9 cellular contexts compared by ENCODE assay signal in the genomic region with DNA sequence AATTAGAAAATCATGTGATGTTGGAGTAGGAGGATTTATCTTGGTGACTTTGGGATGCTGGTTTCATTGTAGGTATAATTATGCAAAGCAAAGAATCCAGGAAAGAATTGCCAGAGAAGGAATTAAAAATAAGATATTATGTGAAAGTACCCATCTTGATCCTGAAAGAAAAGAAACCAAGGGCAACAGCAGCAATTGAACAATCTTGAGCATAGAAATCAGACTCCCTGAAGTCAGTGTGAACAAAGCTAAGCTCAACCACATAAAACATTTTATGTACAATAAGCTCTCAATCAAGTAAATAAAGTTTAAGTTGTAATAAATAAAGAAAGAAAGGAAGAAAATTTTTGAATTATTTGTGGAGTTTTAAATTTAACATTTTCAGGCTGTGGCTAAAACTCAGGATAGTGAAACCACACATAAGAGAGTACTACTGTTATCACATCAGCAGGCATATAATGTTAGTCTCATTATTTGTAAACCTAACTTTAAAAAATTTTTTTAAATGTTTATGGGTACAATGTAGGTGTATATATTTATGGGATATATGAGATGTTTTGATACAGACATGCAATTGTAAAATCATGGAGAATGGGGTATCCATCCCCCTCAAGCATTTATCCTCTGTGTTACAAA. TPM values are rescaled to one million over a fixed set of nuclear protein-coding genes. Genes with fewer than 3 reads are reported as not detected.
DNase-seq lines count a peak whose midpoint lies in the region; ATAC-seq and TF ChIP-seq lines count a peak whose summit lies in the region.
"Had no signal": no experiment of that assay in that cellular context is flagged by ENCODE, and none has a peak within 500 bp of the region (broad histone marks: within the 10 kb centered on the region; RNA-seq: fewer than 3 reads in every experiment).

No MANE protein-coding gene starts in this region.

- H3K79me2 ChIP-seq in KMS-11 (ENCODE audit: insufficient read depth, low read depth): 0 out of 2 replicates have a peak, but pooled peaks cover 7% of the 10 kb centered on the region

- H3K4me3 Mint-ChIP-seq in natural killer cell treated with Interleukin-12 subunit alpha and Interleukin-12 subunit beta and Interleukin-15 and Interleukin-18, amount 100 ng/mL, for 72 hours: peak overlapping the region; percentile 80

- H3K27me3 ChIP-seq in KMS-11 (ENCODE audit: insufficient read depth, low read depth): no peaks in the 10 kb centered on the region
- no peaks in the 10 kb centered on the region for H3K27me3 ChIP-seq in colonic mucosa

- H3K27me3 Mint-ChIP-seq in natural killer cell treated with Interleukin-12 subunit alpha and Interleukin-12 subunit beta and Interleukin-15 and Interleukin-18, amount 100 ng/mL, for 72 hours: peaks cover 48 to 72% of the 10 kb centered on the region in 2 donors

- H3K4me2 ChIP-seq in KMS-11: peak overlapping the region; percentile 78

- ATAC-seq in natural killer cell treated with Interleukin-12 subunit alpha and Interleukin-12 subunit beta and Interleukin-15 and Interleukin-18, amount 100 ng/mL, for 72 hours: peak; percentile 53 to 54
- ATAC-seq in esophagus mucosa: no peak
- no peak for ATAC-seq in GM21737 (IDR thresholded peaks at IDR 0.05; ENCODE audit: unreplicated experiment)
- ATAC-seq in HG02973 (IDR thresholded peaks at IDR 0.05; ENCODE audit: unreplicated experiment): no peak

- no peaks in the 10 kb centered on the region for H3K9me3 ChIP-seq in colonic mucosa

- H3K4me3 ChIP-seq in AG10803 (ENCODE audit: low read length) (peak overlapping the region; percentile 45), KMS-11 (IDR thresholded peaks at IDR 0.05; ENCODE audit: insufficient read depth, low read depth, low read length) (peak overlapping the region; percentile 74), colonic mucosa (peak overlapping the region; percentile 15)

- no peak for DNase-seq in AG10803 (ENCODE audit: low read depth)
- DNase-seq in colonic mucosa: no peak
- no peak for DNase-seq in natural killer cell treated with Interleukin-12 subunit alpha and Interleukin-12 subunit beta and Interleukin-15 and Interleukin-18, amount 100 ng/mL, for 72 hours (ENCODE audit: low spot score)
- no peak for DNase-seq in AML-193 (lab: John Stamatoyannopoulos, UW)
- DNase-seq: T1000 had no signal

- H3K9me3 Mint-ChIP-seq in natural killer cell treated with Interleukin-12 subunit alpha and Interleukin-12 subunit beta and Interleukin-15 and Interleukin-18, amount 100 ng/mL, for 72 hours: no peaks in the 10 kb centered on the region

- H3K36me3 Mint-ChIP-seq in natural killer cell treated with Interleukin-12 subunit alpha and Interleukin-12 subunit beta and Interleukin-15 and Interleukin-18, amount 100 ng/mL, for 72 hours: peaks cover 9% of the 10 kb centered on the region

- H3K27ac ChIP-seq in KMS-11 (peak overlapping the region; percentile 97), colonic mucosa (no peak overlapping the region)

- no peaks in the 10 kb centered on the region for H4K20me1 ChIP-seq in KMS-11 (ENCODE audit: insufficient read depth)

- H3K36me3 ChIP-seq in KMS-11 (ENCODE audit: insufficient read depth) (no peaks in the 10 kb centered on the region), colonic mucosa (no peaks in the 10 kb centered on the region)

- TF ChIP-seq CTCF in AG10803 (conservative IDR thresholded peaks at IDR 0.05; ENCODE audit: low read length) (no peak), KMS-11 (conservative IDR thresholded peaks at IDR 0.05; ENCODE audit: low read depth, low read length) (no peak), colonic mucosa (IDR thresholded peaks at IDR 0.05) (no peak)

- H3K4me1 ChIP-seq in KMS-11 (ENCODE audit: low read depth, poor library complexity, severe bottlenecking) (peaks cover 74% of the 10 kb centered on the region), colonic mucosa (no peaks in the 10 kb centered on the region)

- intact Hi-C loops in colonic mucosa (cut with DNase I): no loop called here

- peaks cover 29 to 59% of the 10 kb centered on the region in 2 donors for H3K4me1 Mint-ChIP-seq in natural killer cell treated with Interleukin-12 subunit alpha and Interleukin-12 subunit beta and Interleukin-15 and Interleukin-18, amount 100 ng/mL, for 72 hours (ENCODE audit: low read depth in 2 of 2)

- H3K27ac Mint-ChIP-seq in natural killer cell treated with Interleukin-12 subunit alpha and Interleukin-12 subunit beta and Interleukin-15 and Interleukin-18, amount 100 ng/mL, for 72 hours: peak overlapping the region; percentile 84 to 88

- H2AFZ ChIP-seq in KMS-11 (ENCODE audit: low read depth): peak overlapping the region; percentile 25; the same call in 1 of the 2 replicates

- H3K9ac ChIP-seq in KMS-11 (peak overlapping the region; percentile 92), colonic mucosa (ENCODE audit: low read depth in 2 of 2, low read length in 2 of 2) (no peak overlapping the region)

RNA-seq across cellular contexts. Expression of a gene that starts 32.8 kb away (rescaled TPM):
- total RNA-seq in colonic mucosa (1 to 10 TPM in 1 of 2 donors, under 1 TPM in 1; 0.35 to 1.0 TPM), esophagus mucosa (0.20 TPM)
- total RNA-seq in natural killer cell treated with Interleukin-12 subunit alpha and Interleukin-12 subunit beta and Interleukin-15 and Interleukin-18, amount 100 ng/mL, for 72 hours: 1 to 10 TPM in 1 of 2 donors, under 1 TPM in 1; 0.26 to 5.5 TPM

RNA-seq across cellular contexts. Expression of a gene that starts 38.0 kb away (rescaled TPM):
- total RNA-seq in colonic mucosa: not detected
- under 1 TPM in 1 of 2 donors, not detected in 1; 0.50 TPM for total RNA-seq in natural killer cell treated with Interleukin-12 subunit alpha and Interleukin-12 subunit beta and Interleukin-15 and Interleukin-18, amount 100 ng/mL, for 72 hours
- total RNA-seq in esophagus mucosa: not detected

Comparison
In these comparisons a context has a peak if more than half of its experiments do, and no peak if none do; other contexts are left out.
1. H3K4me3 ChIP-seq: peak in every context shown above with its lines; median percentile 74 in KMS-11; 45 in AG10803; 15 in colonic mucosa.
2. ATAC-seq: peak in natural killer cell treated with Interleukin-12 subunit alpha and Interleukin-12 subunit beta and Interleukin-15 and Interleukin-18, amount 100 ng/mL, for 72 hours (2 of 2); none in esophagus mucosa (single experiment), GM21737 (single experiment) and HG02973 (single experiment).